In genomic region chr3:139620438-139620837, GRCh38 we compare ENCODE assay signal across 16 cellular contexts. TPM values are rescaled to one million over a fixed set of nuclear protein-coding genes. Genes with fewer than 3 reads are reported as not detected.
A peak's percentile ranks its signal among the peaks of the same experiment; 100 is the strongest.
DNase-seq lines count a peak whose midpoint lies in the region; ATAC-seq and TF ChIP-seq lines count a peak whose summit lies in the region.
"Had no signal": no experiment of that assay in that cellular context is flagged by ENCODE, and none has a peak within 500 bp of the region (broad histone marks: within the 10 kb centered on the region; RNA-seq: fewer than 3 reads in every experiment).

No MANE protein-coding gene starts in this region.

- H3K4me2 ChIP-seq in Loucy (ENCODE audit: low read depth, low read length, poor library complexity, severe bottlenecking) (peak overlapping the region; percentile 50), PC-3 (ENCODE audit: low read length) (no peak overlapping the region)

- TF ChIP-seq CTCF in Loucy (conservative IDR thresholded peaks at IDR 0.05; ENCODE audit: low read length): no peak
- TF ChIP-seq CTCF in PC-3 (conservative IDR thresholded peaks at IDR 0.05; ENCODE audit: low read depth, low read length): no peak

- no peak overlapping the region for H3K9ac ChIP-seq in Loucy (ENCODE audit: low read depth, low read length, poor library complexity, severe bottlenecking)
- H3K9ac ChIP-seq in PC-3 (ENCODE audit: low read length): no peak overlapping the region
- H3K9ac ChIP-seq: GM23248 had no signal

- H3K4me1 ChIP-seq in Loucy (ENCODE audit: insufficient read depth, low read length, poor library complexity, severe bottlenecking) (peaks cover 21% of the 10 kb centered on the region), PC-3 (ENCODE audit: insufficient read depth, low read length) (peaks cover 8% of the 10 kb centered on the region)
- H3K4me1 ChIP-seq: Caco-2 had no signal

- POLR2A ChIA-PET in PC-3 (lab: Charles Lee; ENCODE audit: unreplicated experiment): no interaction called here

- H3K36me3 ChIP-seq in Loucy (ENCODE audit: insufficient read depth, low read length): no peaks in the 10 kb centered on the region
- H3K36me3 ChIP-seq in PC-3 (ENCODE audit: low read depth, low read length): no peaks in the 10 kb centered on the region

- H3K9me2 ChIP-seq in Loucy (replicated peaks; ENCODE audit: low read depth, low read length) (no peaks in the 10 kb centered on the region), PC-3 (replicated peaks; ENCODE audit: low read length) (no peaks in the 10 kb centered on the region)

- H2AFZ ChIP-seq in Loucy (ENCODE audit: low read length) (no peak overlapping the region), PC-3 (ENCODE audit: low read length) (no peak overlapping the region)
- H2AFZ ChIP-seq: GM23248 had no signal

- peak; percentile 82 for ATAC-seq in PC-3
- no peak for ATAC-seq in GM18520 (IDR thresholded peaks at IDR 0.05; ENCODE audit: unreplicated experiment)
- ATAC-seq in HG03097 (IDR thresholded peaks at IDR 0.05; ENCODE audit: low FRiP score, unreplicated experiment): no peak
- ATAC-seq: CD8-positive, alpha-beta T cell; GM12878 had no signal

- H3K27ac ChIP-seq in PC-3 (ENCODE audit: low read length) (no peak overlapping the region), epithelial cell of prostate (no peak overlapping the region)
- H3K27ac ChIP-seq: 22Rv1, GM23248 had no signal

- intact Hi-C loops in PC-3 (cut with micrococcal nuclease): no loop called here

- CTCF ChIA-PET in PC-3 (lab: Charles Lee): no interaction called here

- peak; percentile 16 for DNase-seq in NCI-H1105 treated with DMSO at 0.1 percent for 48 hours (lab: John Stamatoyannopoulos, UW)
- no peak for DNase-seq in NCI-H1105 (lab: John Stamatoyannopoulos, UW)
- DNase-seq in PC-3: peak; percentile 68
- peak; percentile 40 for DNase-seq in epithelial cell of prostate (ENCODE audit: low read depth, low spot score)
- no peak for DNase-seq in stimulated activated CD4-positive, alpha-beta T cell treated with anti-CD3 and anti-CD28 coated beads, Interleukin-1b, Interleukin-23, amount 100 ng/mL, for 48 hours
- DNase-seq: Caco-2; CD8-positive, alpha-beta T cell; GM23248; H7 had no signal

- H3K4me3 ChIP-seq in Loucy (ENCODE audit: low read length, poor library complexity, severe bottlenecking) (no peak overlapping the region), PC-3 (ENCODE audit: low read length) (no peak overlapping the region)
- H3K4me3 ChIP-seq: GM12878, GM23248 had no signal

- no peaks in the 10 kb centered on the region for H3K27me3 ChIP-seq in Loucy (ENCODE audit: insufficient read depth, low read length, poor library complexity, severe bottlenecking)
- no peaks in the 10 kb centered on the region for H3K27me3 ChIP-seq in PC-3 (ENCODE audit: low read length)

- H3F3A ChIP-seq in Loucy (ENCODE audit: low read depth) (no peaks in the 10 kb centered on the region), PC-3 (ENCODE audit: low read length, unreplicated experiment) (no peaks in the 10 kb centered on the region)

- no peaks in the 10 kb centered on the region for H3K9me3 ChIP-seq in Loucy (ENCODE audit: insufficient read depth, low read depth, low read length)
- H3K9me3 ChIP-seq in PC-3 (ENCODE audit: low read length): no peaks in the 10 kb centered on the region
- H3K9me3 ChIP-seq: Caco-2 had no signal

- H3K79me2 ChIP-seq in Loucy (ENCODE audit: insufficient read depth, low read length) (no peaks in the 10 kb centered on the region), PC-3 (ENCODE audit: low read length) (no peaks in the 10 kb centered on the region)

- H4K20me1 ChIP-seq in Loucy (ENCODE audit: insufficient read depth, low read length, poor library complexity, severe bottlenecking): no peaks in the 10 kb centered on the region
- H4K20me1 ChIP-seq in PC-3 (ENCODE audit: low read length): no peaks in the 10 kb centered on the region

- BruUV-seq in PC-3 (replicated peaks; lab: Mats Ljungman, UMichigan): no TSS peak

RNA-seq across cellular contexts. Expression of gene NMNAT3, which starts 57.3 kb away (rescaled TPM):
- 4.8 and 6.5 TPM in 2 replicates for total RNA-seq in PC-3 (2014; rRNA removed)
- total RNA-seq: G401, GM23248, HT1080 had no signal

Comparison
In these comparisons a context has a peak if more than half of its experiments do, and no peak if none do; other contexts are left out.
1. DNase-seq: peak in NCI-H1105 treated with DMSO at 0.1 percent for 48 hours (single experiment), PC-3 (single experiment) and epithelial cell of prostate (single experiment); none in NCI-H1105 (single experiment) and stimulated activated CD4-positive, alpha-beta T cell treated with anti-CD3 and anti-CD28 coated beads, Interleukin-1b, Interleukin-23, amount 100 ng/mL, for 48 hours (single experiment).